ENCODE assay signal across 18 cellular contexts in the genomic region with DNA sequence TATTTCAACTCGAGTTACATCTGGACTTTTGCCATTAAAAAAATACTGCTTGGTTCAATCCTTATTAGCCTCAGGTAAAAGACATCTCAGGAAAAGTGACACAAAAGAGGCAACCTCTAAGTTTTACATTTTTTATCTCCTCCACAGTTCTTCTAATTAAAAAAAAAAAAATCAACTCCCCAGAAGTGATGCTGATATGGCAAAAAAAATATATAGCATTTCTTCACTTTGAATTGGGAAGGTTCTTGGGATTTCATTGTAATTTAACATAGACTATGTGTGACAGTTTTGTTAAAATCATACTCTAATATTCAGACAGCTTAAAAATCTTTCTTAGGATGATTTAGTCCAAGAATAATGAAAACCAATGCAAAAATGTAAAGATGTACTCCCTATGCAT.
A peak's percentile ranks its signal among the peaks of the same experiment; 100 is the strongest.
DNase-seq lines count a peak whose midpoint lies in the region; ATAC-seq and TF ChIP-seq lines count a peak whose summit lies in the region.
"Had no signal": no experiment of that assay in that cellular context is flagged by ENCODE, and none has a peak within 500 bp of the region (broad histone marks: within the 10 kb centered on the region; RNA-seq: fewer than 3 reads in every experiment).

No MANE protein-coding gene starts in this region.

- peaks cover 0 to 3% (median 0%) of the 10 kb centered on the region in 11 experiments; a peak in 1 of 22 replicates for H3K9me3 ChIP-seq in BLaER1 treated with 17β-estradiol and CSF1 and Interleukin-3, amounts not matched to agents 10 nM and 100 nM (replicated peaks in 1 of 11)
- H3K9me3 ChIP-seq: ascending aorta, gastroesophageal sphincter, Peyer's patch, stomach had no signal

- POLR2A ChIA-PET in activated CD4-positive, alpha-beta T cell treated with anti-CD3 and anti-CD28 coated beads for 36 hours (lab: Charles Lee) = interaction anchor here (1.0 to 2.4 kb wide), 7 partner anchors 10 to 117 kb away, joined by 3 to 20 read pairs (median 5); a partner anchor contains a TSS
- POLR2A ChIA-PET in activated B cell treated with CpG ODN at 0.5 μM for 24 hours (lab: Charles Lee) = interaction anchor here (1.9 kb wide), 1 partner anchor 88 kb away, joined by 14 read pairs; a partner anchor contains a TSS

- CTCF ChIA-PET in activated CD4-positive, alpha-beta T cell treated with anti-CD3 and anti-CD28 coated beads for 36 hours (lab: Charles Lee) = interaction anchor here (0.7 to 6.0 kb wide), 11 partner anchors 9 to 118 kb away, joined by 3 to 59 read pairs (median 5); no protein-coding TSS in a partner anchor
- CTCF ChIA-PET in activated B cell treated with CpG ODN at 0.5 μM for 24 hours (lab: Charles Lee) = interaction anchor here (0.7 to 3.4 kb wide), 4 partner anchors 15 to 193 kb away, joined by 3 to 29 read pairs (median 6); a partner anchor contains a TSS

- peak overlapping the region; percentile 60 to 94 (median 89); a peak in 20 of 22 replicates for H3K27ac ChIP-seq in BLaER1 treated with 17β-estradiol and CSF1 and Interleukin-3, amounts not matched to agents 10 nM and 100 nM
- H3K27ac ChIP-seq: ascending aorta had no signal

- H3K4me3 Mint-ChIP-seq in activated CD4-positive, alpha-beta T cell treated with anti-CD3 and anti-CD28 coated beads for 36 hours = peak overlapping the region; percentile 12
- H3K4me3 Mint-ChIP-seq in activated B cell treated with CpG ODN at 0.5 μM for 24 hours = peak overlapping the region; percentile 48
- peak overlapping the region; percentile 60 to 64 for H3K4me3 Mint-ChIP-seq in effector memory CD8-positive, alpha-beta T cell
- H3K4me3 Mint-ChIP-seq: nephron had no signal

- peak overlapping the region; percentile 31 to 91 (median 78); a peak in 18 of 22 replicates for H3K4me2 ChIP-seq in BLaER1 treated with 17β-estradiol and CSF1 and Interleukin-3, amounts not matched to agents 10 nM and 100 nM

- peaks cover 86 to 100% (median 99%) of the 10 kb centered on the region in 10 experiments for H3K4me1 ChIP-seq in BLaER1 treated with 17β-estradiol and CSF1 and Interleukin-3, amounts not matched to agents 10 nM and 100 nM

- no peak for ATAC-seq in activated CD4-positive, alpha-beta T cell treated with anti-CD3 and anti-CD28 coated beads for 36 hours
- ATAC-seq in activated B cell treated with CpG ODN at 0.5 μM for 24 hours (ENCODE audit: low read depth) (no peak), HG03097 (IDR thresholded peaks at IDR 0.05; ENCODE audit: low FRiP score, unreplicated experiment) (no peak)
- ATAC-seq in effector memory CD8-positive, alpha-beta T cell (replicated peaks) = no peak
- ATAC-seq: gastroesophageal sphincter had no signal

- H3K27me3 ChIP-seq in BLaER1 treated with 17β-estradiol and CSF1 and Interleukin-3, amounts not matched to agents 10 nM and 100 nM = no peaks in the 10 kb centered on the region
- H3K27me3 ChIP-seq: ascending aorta, gastroesophageal sphincter, Peyer's patch, stomach had no signal

- TF ChIP-seq CTCF in activated B cell treated with CpG ODN at 0.5 μM for 24 hours (IDR thresholded peaks at IDR 0.05) = no peak

- H3K27ac Mint-ChIP-seq in activated CD4-positive, alpha-beta T cell treated with anti-CD3 and anti-CD28 coated beads for 36 hours = peak overlapping the region; percentile 88
- H3K27ac Mint-ChIP-seq in activated B cell treated with CpG ODN at 0.5 μM for 24 hours = peak overlapping the region; percentile 50
- peak overlapping the region; percentile 82 to 90 for H3K27ac Mint-ChIP-seq in effector memory CD8-positive, alpha-beta T cell

- H3K36me3 ChIP-seq in BLaER1 treated with 17β-estradiol and CSF1 and Interleukin-3, amounts not matched to agents 10 nM and 100 nM = peaks cover 0 to 50% (median 23%) of the 10 kb centered on the region in 11 experiments; a peak in 18 of 22 replicates
- H3K36me3 ChIP-seq: ascending aorta, gastroesophageal sphincter, Peyer's patch, stomach had no signal

- peak overlapping the region in 7 of 11 experiments; percentile 7 to 78 (median 73); a peak in 10 of 22 replicates for H3K9ac ChIP-seq in BLaER1 treated with 17β-estradiol and CSF1 and Interleukin-3, amounts not matched to agents 10 nM and 100 nM

- H3K9me3 Mint-ChIP-seq in activated CD4-positive, alpha-beta T cell treated with anti-CD3 and anti-CD28 coated beads for 36 hours (ENCODE audit: low read depth) = peaks cover 4% of the 10 kb centered on the region
- no peaks in the 10 kb centered on the region for H3K9me3 Mint-ChIP-seq in activated B cell treated with CpG ODN at 0.5 μM for 24 hours
- no peaks in the 10 kb centered on the region for H3K9me3 Mint-ChIP-seq in effector memory CD8-positive, alpha-beta T cell
- H3K9me3 Mint-ChIP-seq: HFFc6, nephron had no signal

- peaks cover 91% of the 10 kb centered on the region for H3K4me1 Mint-ChIP-seq in activated CD4-positive, alpha-beta T cell treated with anti-CD3 and anti-CD28 coated beads for 36 hours
- H3K4me1 Mint-ChIP-seq in activated B cell treated with CpG ODN at 0.5 μM for 24 hours = peaks cover 67% of the 10 kb centered on the region
- peaks cover 51 to 64% of the 10 kb centered on the region in 2 donors for H3K4me1 Mint-ChIP-seq in effector memory CD8-positive, alpha-beta T cell (ENCODE audit: low read depth in 2 of 2)

- no peaks in the 10 kb centered on the region for H4K20me1 ChIP-seq in BLaER1 treated with 17β-estradiol and CSF1 and Interleukin-3, amounts not matched to agents 10 nM and 100 nM

- H3K36me3 Mint-ChIP-seq in activated CD4-positive, alpha-beta T cell treated with anti-CD3 and anti-CD28 coated beads for 36 hours (ENCODE audit: low read depth) = peaks cover 59% of the 10 kb centered on the region
- H3K36me3 Mint-ChIP-seq in activated B cell treated with CpG ODN at 0.5 μM for 24 hours (ENCODE audit: low read depth) = no peaks in the 10 kb centered on the region
- peaks cover 12% of the 10 kb centered on the region for H3K36me3 Mint-ChIP-seq in effector memory CD8-positive, alpha-beta T cell (ENCODE audit: insufficient read depth)

- H3K27me3 Mint-ChIP-seq in activated CD4-positive, alpha-beta T cell treated with anti-CD3 and anti-CD28 coated beads for 36 hours = no peaks in the 10 kb centered on the region
- H3K27me3 Mint-ChIP-seq in activated B cell treated with CpG ODN at 0.5 μM for 24 hours = no peaks in the 10 kb centered on the region
- H3K27me3 Mint-ChIP-seq in effector memory CD8-positive, alpha-beta T cell = no peaks in the 10 kb centered on the region

- intact Hi-C loops in activated CD4-positive, alpha-beta T cell treated with anti-CD3 and anti-CD28 coated beads for 36 hours (cut with DNase I, micrococcal nuclease) = loop anchor here (1.0 to 10.0 kb wide), 4 partner anchors 42 to 524 kb away; a partner anchor contains a TSS
- intact Hi-C loops in activated B cell treated with CpG ODN at 0.5 μM for 24 hours (cut with micrococcal nuclease) = no loop called here

- H3K4me3 ChIP-seq in BLaER1 treated with 17β-estradiol and CSF1 and Interleukin-3, amounts not matched to agents 10 nM and 100 nM = 0 out of 20 replicates have a peak overlapping the region, but pooled peaks of 1 of the 10 experiments have one; percentile 14
- H3K4me3 ChIP-seq: ascending aorta, gastroesophageal sphincter, lung, Peyer's patch, stomach had no signal

- no peak for DNase-seq in activated CD4-positive, alpha-beta T cell treated with anti-CD3 and anti-CD28 coated beads for 36 hours
- no peak for DNase-seq in activated CD4-positive, alpha-beta T cell treated with anti-CD3 and anti-CD28 coated beads, Interleukin-2, amount 50 U/mL, for 48 hours
- DNase-seq in activated B cell treated with CpG ODN at 0.5 μM for 24 hours = no peak
- DNase-seq in effector memory CD8-positive, alpha-beta T cell = no peak
- DNase-seq in RKO (ENCODE audit: low spot score) = no peak
- no peak for DNase-seq in medulla oblongata (ENCODE audit: extremely low spot score)
- DNase-seq: activated CD8-positive, alpha-beta memory T cell treated with anti-CD3 and anti-CD28 coated beads, Interleukin-2, amount 50 U/mL, for 4 hours; COR-L47; NCI-H1048; Peyer's patch; stomach had no signal

Comparison
In these comparisons a context has a peak if more than half of its experiments do, and no peak if none do; other contexts are left out.
1. H3K4me3 Mint-ChIP-seq: peak in every context shown above with its lines; median percentile 62 in effector memory CD8-positive, alpha-beta T cell; 48 in activated B cell treated with CpG ODN at 0.5 μM for 24 hours; 12 in activated CD4-positive, alpha-beta T cell treated with anti-CD3 and anti-CD28 coated beads for 36 hours.